In the genomic region with DNA sequence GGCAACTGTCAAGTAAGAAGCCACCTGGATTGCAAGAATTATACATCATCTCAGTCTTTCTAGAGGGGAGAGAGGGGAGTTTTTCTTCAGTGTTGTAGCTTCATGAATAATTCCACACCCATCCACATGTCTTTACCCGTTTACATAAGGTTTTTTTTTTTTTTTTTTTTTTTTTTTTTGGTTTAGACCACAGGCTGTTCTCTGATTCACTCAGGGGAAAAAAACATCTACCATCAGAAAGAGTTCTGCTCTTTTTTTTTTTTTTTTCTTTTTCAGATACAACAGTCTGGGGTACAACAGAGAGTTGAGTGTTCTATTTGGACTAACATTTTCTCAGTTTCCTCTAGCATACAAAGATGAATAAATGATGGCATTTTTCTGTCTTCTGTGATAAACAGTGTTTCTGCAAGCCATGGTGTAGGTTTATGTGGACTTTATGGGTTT, we compare ENCODE assay signal across 12 cellular contexts. TPM values are rescaled to one million over a fixed set of nuclear protein-coding genes. Genes with fewer than 3 reads are reported as not detected.
DNase-seq lines count a peak whose midpoint lies in the region; ATAC-seq and TF ChIP-seq lines count a peak whose summit lies in the region.
"Had no signal": no experiment of that assay in that cellular context is flagged by ENCODE, and none has a peak within 500 bp of the region (broad histone marks: within the 10 kb centered on the region; RNA-seq: fewer than 3 reads in every experiment).

No MANE protein-coding gene starts in this region.

- no peak overlapping the region for H2BK12ac ChIP-seq in neuronal stem cell (ENCODE audit: low read length)

- POLR2A ChIA-PET in CD8-positive, alpha-beta T cell (lab: Charles Lee): interaction anchor here (0.7 to 1.4 kb wide), 2 partner anchors 39 to 44 kb away, joined by 3 to 5 read pairs; partner anchors contain the start of gene DDX59

- H2AK5ac ChIP-seq in neuronal stem cell (ENCODE audit: low read depth, low read length): no peak overlapping the region

- no peak overlapping the region for H3K23ac ChIP-seq in neuronal stem cell (ENCODE audit: low read depth, low read length, poor library complexity)

- H4K8ac ChIP-seq in neuronal stem cell (ENCODE audit: low read depth, low read length): no peak overlapping the region

- intact Hi-C loops in CD8-positive, alpha-beta T cell (cut with DNase I, micrococcal nuclease): loop anchor here in 1 of 2 experiments (10.0 kb wide), 1 partner anchor 489 kb away; the partner anchor contains the start of gene CACNA1S
- intact Hi-C loops in sigmoid colon (cut with DNase I): loop anchor here (10.0 kb wide), 1 partner anchor 209 kb away; no protein-coding TSS in a partner anchor

- no peak overlapping the region for H3K9ac ChIP-seq in neuronal stem cell (ENCODE audit: low read depth, low read length, poor library complexity)

- no peak for TF ChIP-seq CTCF in CD8-positive, alpha-beta T cell (IDR thresholded peaks at IDR 0.05)
- no peak for TF ChIP-seq CTCF in sigmoid colon (IDR thresholded peaks at IDR 0.05)

- H3K18ac ChIP-seq in neuronal stem cell (ENCODE audit: low read length): no peak overlapping the region

- no peaks in the 10 kb centered on the region for H3K36me3 Mint-ChIP-seq in CD8-positive, alpha-beta T cell

- peaks cover 29% of the 10 kb centered on the region for H3K4me1 Mint-ChIP-seq in CD8-positive, alpha-beta T cell (ENCODE audit: low read depth)

- H3K79me1 ChIP-seq in neuronal stem cell (ENCODE audit: low read depth, low read length): no peaks in the 10 kb centered on the region

- H3K4me3 ChIP-seq in CD8-positive, alpha-beta T cell (ENCODE audit: low read depth, low read length): no peak overlapping the region
- H3K4me3 ChIP-seq in neuronal stem cell (ENCODE audit: low read length in 2 of 2) (no peak overlapping the region), sigmoid colon (no peak overlapping the region)

- no peak for DNase-seq in CD8-positive, alpha-beta T cell
- peak; percentile 82 for DNase-seq in NCI-H2171 treated with DMSO at 0.1 percent for 48 hours (lab: John Stamatoyannopoulos, UW)
- peak; percentile 44 for DNase-seq in epithelial cell of prostate (ENCODE audit: low read depth, low spot score)
- DNase-seq in neuronal stem cell (ENCODE audit: low spot score): no peak
- DNase-seq in sigmoid colon: no peak
- no peak for DNase-seq in nucleus accumbens (lab: John Stamatoyannopoulos, UW)
- DNase-seq: erythroblast, GF-D8, midbrain, NCI-H345 had no signal

- TF ChIP-seq POLR2A in sigmoid colon (IDR thresholded peaks at IDR 0.05): no peak

- peak; percentile 25 for ATAC-seq in CD8-positive, alpha-beta T cell
- peak; percentile 36 for ATAC-seq in GM18873 (IDR thresholded peaks at IDR 0.05; ENCODE audit: low FRiP score, unreplicated experiment)
- ATAC-seq in GM21825 (IDR thresholded peaks at IDR 0.05; ENCODE audit: unreplicated experiment): no peak

- H3K4me2 ChIP-seq in neuronal stem cell (ENCODE audit: insufficient read depth, low read length, poor library complexity, severe bottlenecking): no peak overlapping the region

- H2AFZ ChIP-seq in neuronal stem cell (ENCODE audit: low read length): no peak overlapping the region

- H4K91ac ChIP-seq in neuronal stem cell (ENCODE audit: low read depth, low read length, poor library complexity): no peak overlapping the region

- no peak overlapping the region for H3K14ac ChIP-seq in neuronal stem cell (ENCODE audit: low read length)

- no CpG with 5 or more reads among the region's 1 CpG for WGBS in neuronal stem cell (ENCODE audit: extremely low coverage in 2 of 2, insufficient read length in 2 of 2, insufficient replicate concordance in 1 of 2), 2 donors
- WGBS in sigmoid colon, 2 donors: 11 to 13% methylated on average over 1 of the region's 1 CpG

- peak overlapping the region; percentile 32 for H3K27ac Mint-ChIP-seq in CD8-positive, alpha-beta T cell

- no peak for TF ChIP-seq EP300 in sigmoid colon (IDR thresholded peaks at IDR 0.05)

- CTCF ChIA-PET in CD8-positive, alpha-beta T cell (lab: Charles Lee): interaction anchor here (0.7 to 2.1 kb wide), 2 partner anchors 177 to 246 kb away, joined by 4 to 13 read pairs; no protein-coding TSS in a partner anchor

- H2BK120ac ChIP-seq in neuronal stem cell (ENCODE audit: low read depth, low read length): no peak overlapping the region

- no peaks in the 10 kb centered on the region for H3K27me3 ChIP-seq in CD8-positive, alpha-beta T cell (ENCODE audit: insufficient read depth, low read length)
- no peaks in the 10 kb centered on the region for H3K27me3 ChIP-seq in neuronal stem cell (ENCODE audit: control insufficient read depth in 3 of 3, insufficient read depth in 3 of 3, low read depth in 1 of 3, low read length in 3 of 3)
- no peaks in the 10 kb centered on the region for H3K27me3 ChIP-seq in sigmoid colon

- no peak overlapping the region for H2BK15ac ChIP-seq in neuronal stem cell (ENCODE audit: low read length)

- no peak overlapping the region for H3K4me3 Mint-ChIP-seq in CD8-positive, alpha-beta T cell

- H3K36me3 ChIP-seq in CD8-positive, alpha-beta T cell (ENCODE audit: insufficient read depth, low read length): no peaks in the 10 kb centered on the region
- H3K36me3 ChIP-seq in neuronal stem cell (replicated peaks in 1 of 2; ENCODE audit: control insufficient read depth in 2 of 2, insufficient read depth in 2 of 2, low read length in 2 of 2): no peaks in the 10 kb centered on the region
- H3K36me3 ChIP-seq in sigmoid colon: no peaks in the 10 kb centered on the region

- peaks cover 23% of the 10 kb centered on the region for H3K4me1 ChIP-seq in CD8-positive, alpha-beta T cell (ENCODE audit: insufficient read depth, low read length)
- H3K4me1 ChIP-seq in neuronal stem cell (ENCODE audit: control insufficient read depth in 2 of 2, insufficient read depth in 1 of 2, low read depth in 1 of 2, low read length in 2 of 2) (peaks cover 1 to 8% of the 10 kb centered on the region in 2 donors), sigmoid colon (peaks cover 0 to 12% (median 7%) of the 10 kb centered on the region in 4 donors)

- no peaks in the 10 kb centered on the region for H3K27me3 Mint-ChIP-seq in CD8-positive, alpha-beta T cell (ENCODE audit: low read depth)

- H2BK5ac ChIP-seq in neuronal stem cell (ENCODE audit: low read length): no peak overlapping the region

- H3K27ac ChIP-seq in CD8-positive, alpha-beta T cell (ENCODE audit: low read depth, low read length): no peak overlapping the region
- H3K27ac ChIP-seq in epithelial cell of prostate: peak overlapping the region; percentile 87
- H3K27ac ChIP-seq in neuronal stem cell (replicated peaks; ENCODE audit: low read length): no peak overlapping the region
- H3K27ac ChIP-seq in sigmoid colon: no peak overlapping the region

- no peak overlapping the region for H3K4ac ChIP-seq in neuronal stem cell (ENCODE audit: low read length)

- H3K9me3 ChIP-seq in CD8-positive, alpha-beta T cell (ENCODE audit: low read length): no peaks in the 10 kb centered on the region
- H3K9me3 ChIP-seq in neuronal stem cell (replicated peaks in 1 of 2; ENCODE audit: control insufficient read depth in 2 of 2, insufficient read depth in 1 of 2, low read depth in 1 of 2, low read length in 2 of 2) (no peaks in the 10 kb centered on the region), sigmoid colon (no peaks in the 10 kb centered on the region)

- H3K9me3 Mint-ChIP-seq in CD8-positive, alpha-beta T cell: no peaks in the 10 kb centered on the region

RNA-seq across cellular contexts. Expression of gene KIF14, which starts 4.9 kb away (rescaled TPM):
- total RNA-seq in CD8-positive, alpha-beta T cell: under 1 TPM; 0.05 to 0.17 TPM
- polyA plus RNA-seq in neuronal stem cell (2013, experiment 1 of 2): 21.2 TPM
- polyA plus RNA-seq in neuronal stem cell (2013, experiment 2 of 2): 20.7 TPM
- under 1 TPM in 3 of 4 donors, not detected in 1; under 0.01 to 0.28 (median 0.27) TPM for total RNA-seq in sigmoid colon
- 1 to 10 TPM in 1 of 3 donors, under 1 TPM in 1, not detected in 1; 0.46 to 2.0 TPM for polyA plus RNA-seq in sigmoid colon

RNA-seq across cellular contexts. Expression of gene DDX59, which starts 44.3 kb away (rescaled TPM):
- 10 to 100 TPM; 24.0 to 32.9 TPM for total RNA-seq in CD8-positive, alpha-beta T cell
- polyA plus RNA-seq in neuronal stem cell (2013, experiment 1 of 2): 17.2 TPM
- polyA plus RNA-seq in neuronal stem cell (2013, experiment 2 of 2): 17.1 TPM
- total RNA-seq in sigmoid colon: 10 to 100 TPM; 24.0 to 29.6 (median 27.1) TPM
- polyA plus RNA-seq in sigmoid colon: 10 to 100 TPM; 12.4 to 26.8 (median 16.8) TPM

Comparison
In these comparisons a context has a peak if more than half of its experiments do, and no peak if none do; other contexts are left out.
1. DNase-seq: peak in NCI-H2171 treated with DMSO at 0.1 percent for 48 hours (single experiment) and epithelial cell of prostate (single experiment); none in CD8-positive, alpha-beta T cell (0 of 7), neuronal stem cell (single experiment), sigmoid colon (single experiment) and nucleus accumbens (0 of 56).